ENCODE assay signal across 8 cellular contexts in the genomic region with DNA sequence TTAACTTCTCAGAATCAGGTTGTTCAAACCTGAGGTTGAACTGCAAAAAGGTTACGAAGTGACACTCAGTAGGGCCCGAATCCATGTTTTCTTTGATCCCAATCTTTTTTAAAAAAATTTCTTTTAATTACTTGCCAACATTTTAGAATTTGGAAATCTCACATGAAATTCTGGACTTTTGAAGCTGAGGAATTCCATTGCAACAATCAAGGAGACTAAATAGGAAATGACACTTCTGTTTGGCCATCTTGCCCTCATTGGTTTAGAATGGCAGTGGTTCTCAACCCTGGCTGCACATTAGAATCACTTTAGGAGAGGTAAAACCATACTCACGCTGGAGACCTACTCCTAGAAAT. TPM values are rescaled to one million over a fixed set of nuclear protein-coding genes. Genes with fewer than 3 reads are reported as not detected.
A peak's percentile ranks its signal among the peaks of the same experiment; 100 is the strongest.
DNase-seq lines count a peak whose midpoint lies in the region; ATAC-seq and TF ChIP-seq lines count a peak whose summit lies in the region.

No MANE protein-coding gene starts in this region.

- H3K36me3 ChIP-seq in esophagus muscularis mucosa (peaks cover 0 to under 1% (median 0%) of the 10 kb centered on the region in 4 donors), psoas muscle (ENCODE audit: insufficient read depth in 1 of 2, low read depth in 1 of 2) (no peaks in the 10 kb centered on the region)

- intact Hi-C loops in esophagus muscularis mucosa (cut with DNase I): loop anchor here (10.0 kb wide), 1 partner anchor 192 kb away; the partner anchor contains the start of gene HYCC1
- intact Hi-C loops in psoas muscle (cut with DNase I): loop anchor here (5.0 kb wide), 3 partner anchors 34 to 596 kb away; no protein-coding TSS in a partner anchor

- H3K4me1 ChIP-seq in esophagus muscularis mucosa: peaks cover 14 to 44% (median 34%) of the 10 kb centered on the region in 4 donors
- H3K4me1 ChIP-seq in psoas muscle: peaks cover 20% of the 10 kb centered on the region

- TF ChIP-seq CTCF in esophagus muscularis mucosa (IDR thresholded peaks at IDR 0.05) (no peak), psoas muscle (IDR thresholded peaks at IDR 0.05) (no peak)

- H3K4me3 ChIP-seq in esophagus muscularis mucosa: peak overlapping the region; percentile 72 to 85 (median 82)
- H3K4me3 ChIP-seq in psoas muscle: peak overlapping the region; percentile 97

- DNase-seq in OCI-M1 (lab: John Stamatoyannopoulos, UW): peak; percentile 52
- DNase-seq in esophagus muscularis mucosa (ENCODE audit: extremely low spot score): no peak
- DNase-seq in psoas muscle: no peak
- no peak for DNase-seq in amniotic stem cell (lab: John Stamatoyannopoulos, UW)
- no peak for DNase-seq in NCI-H345 treated with DMSO at 0.1 percent for 48 hours (lab: John Stamatoyannopoulos, UW; ENCODE audit: unreplicated experiment)
- DNase-seq in NCI-H2196 treated with DMSO at 0.1 percent for 48 hours (lab: John Stamatoyannopoulos, UW; ENCODE audit: unreplicated experiment): no peak
- DNase-seq in NOMO-1 (lab: John Stamatoyannopoulos, UW; ENCODE audit: unreplicated experiment in 2 of 2): no peak

- 50% methylated on average over 3 of the region's 3 CpGs for WGBS in esophagus muscularis mucosa
- 32 to 39% (median 37%) methylated on average over 3 of the region's 3 CpGs for WGBS in psoas muscle, 3 donors

- no peak for TF ChIP-seq EP300 in esophagus muscularis mucosa (IDR thresholded peaks at IDR 0.05)

- ATAC-seq in GM19351 (IDR thresholded peaks at IDR 0.05; ENCODE audit: unreplicated experiment) (peak; percentile 2), psoas muscle (peak in 1 of 4 donors; percentile 17)

- H3K9me3 ChIP-seq in esophagus muscularis mucosa: no peaks in the 10 kb centered on the region
- no peaks in the 10 kb centered on the region for H3K9me3 ChIP-seq in psoas muscle

- H3K27ac ChIP-seq in esophagus muscularis mucosa (replicated peaks in 1 of 4) (peak overlapping the region; percentile 78 to 89 (median 86)), psoas muscle (peak overlapping the region; percentile 92)

- no peak for TF ChIP-seq POLR2A in esophagus muscularis mucosa (IDR thresholded peaks at IDR 0.05; ENCODE audit: low read depth)

- H3K27me3 ChIP-seq in esophagus muscularis mucosa: no peaks in the 10 kb centered on the region
- H3K27me3 ChIP-seq in psoas muscle (ENCODE audit: insufficient read depth in 3 of 3, low read length in 2 of 3): no peaks in the 10 kb centered on the region

RNA-seq across cellular contexts. Expression of gene TOMM7, which starts 0.5 kb away (rescaled TPM):
- 100 to 1,000 TPM; 141 to 303 (median 267) TPM for total RNA-seq in esophagus muscularis mucosa
- 100 to 1,000 TPM; 465 to 704 (median 639) TPM for total RNA-seq in psoas muscle
- 100 to 1,000 TPM; 401 to 791 (median 735) TPM for polyA plus RNA-seq in psoas muscle
